In the genomic region with DNA sequence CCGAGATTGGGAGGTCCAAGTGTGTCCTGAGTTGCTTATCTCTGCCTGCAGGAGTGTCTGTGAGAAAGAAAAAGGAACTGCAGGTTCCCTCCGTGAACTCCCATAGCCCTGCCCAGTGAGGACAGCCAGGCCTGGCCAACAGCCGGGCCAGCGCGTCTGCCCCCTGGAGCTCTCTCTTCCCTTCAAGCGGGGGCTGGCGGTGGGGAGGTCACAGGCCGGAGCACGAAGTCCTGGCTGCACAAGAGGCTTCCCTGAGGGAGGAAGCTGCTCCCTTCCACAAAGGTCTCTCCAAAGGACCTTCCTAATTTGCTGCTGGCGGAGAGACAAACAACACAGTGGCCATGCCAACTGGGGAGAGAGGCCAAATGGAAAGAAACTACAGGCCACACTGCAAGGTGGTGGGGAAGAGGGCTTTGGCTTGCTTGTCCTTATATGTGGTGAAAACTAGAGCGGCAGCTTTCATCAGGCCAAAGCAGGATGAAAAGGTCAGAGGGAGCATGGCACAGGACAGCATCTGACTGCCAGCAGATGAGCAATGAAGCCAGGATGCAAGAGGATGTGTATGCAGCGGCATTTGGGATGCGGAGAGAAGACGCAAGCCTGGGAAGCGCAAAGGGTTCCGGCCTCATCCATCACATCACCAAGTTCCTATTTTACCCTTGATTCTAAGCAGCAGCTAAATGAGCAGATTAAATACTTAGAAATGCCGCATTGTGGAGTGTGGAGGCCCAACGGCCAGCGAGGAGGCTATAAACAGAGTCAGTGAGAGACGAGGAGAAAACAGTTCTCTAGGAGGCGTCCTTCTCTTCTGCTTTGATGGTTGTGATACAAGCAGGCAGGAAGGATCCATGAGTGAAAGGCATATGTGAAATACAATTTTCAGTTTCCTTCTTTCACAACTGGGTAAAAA, we compare ENCODE assay signal across 1 cellular context.
TF ChIP-seq lines count a peak whose summit lies in the region.

No MANE protein-coding gene starts in this region.

TF ChIP-seq in endothelial cell of umbilical vein, 7 proteins besides CTCF, POLR2A, EP300 and RAD21:
- no peak for TF ChIP-seq EZH2 (IDR thresholded peaks at IDR 0.05; ENCODE audit: borderline replicate concordance, low read depth, low read length, severe bottlenecking)
- no peak for TF ChIP-seq MYC (IDR thresholded peaks at IDR 0.05; ENCODE audit: low read depth, low read length)
- no peak for TF ChIP-seq POLR2AphosphoS5 (IDR thresholded peaks at IDR 0.05; ENCODE audit: insufficient read depth, low read depth, low read length)
TF ChIP-seq in endothelial cell of umbilical vein: peak in this region for 0.
